ENCODE assay signal across 8 cellular contexts in the genomic region with DNA sequence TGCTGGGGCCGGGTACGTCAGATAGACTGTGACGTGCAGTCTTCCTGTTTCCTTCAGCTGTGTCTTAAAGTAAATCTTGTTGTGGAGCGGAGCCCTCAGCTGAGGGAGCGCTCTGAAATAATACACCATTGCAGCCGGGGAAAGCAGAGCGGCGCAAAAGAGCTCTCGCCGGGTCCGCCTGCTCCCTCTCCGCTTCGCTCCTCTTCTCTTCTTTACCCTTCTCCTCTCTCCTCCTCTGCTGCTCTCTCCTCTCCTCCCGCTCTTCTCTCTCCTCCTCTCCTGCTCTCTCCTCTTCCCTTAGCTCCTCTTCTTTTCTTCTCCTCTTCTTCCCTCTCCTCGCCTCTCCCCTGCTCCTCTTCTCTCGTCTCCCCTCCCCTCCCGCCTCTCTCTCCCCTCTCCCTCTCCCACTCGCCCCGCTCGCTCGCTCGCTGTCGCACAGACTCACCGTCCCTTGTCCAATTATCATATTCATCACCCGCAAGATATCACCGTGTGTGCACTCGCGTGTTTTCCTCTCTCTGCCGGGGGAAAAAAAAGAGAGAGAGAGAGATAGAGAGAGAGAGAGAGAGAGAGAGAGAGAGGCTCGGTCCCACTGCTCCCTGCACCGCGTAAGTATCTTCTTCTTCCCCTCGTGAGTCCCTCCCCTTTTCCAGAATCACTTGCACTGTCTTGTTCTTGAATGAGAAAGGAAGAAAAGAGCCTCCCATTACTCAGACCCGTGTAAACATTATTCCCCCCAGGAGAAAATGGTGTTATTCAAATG. TPM values are rescaled to one million over a fixed set of nuclear protein-coding genes. Genes with fewer than 3 reads are reported as not detected.
A peak's percentile ranks its signal among the peaks of the same experiment; 100 is the strongest.
DNase-seq lines count a peak whose midpoint lies in the region; ATAC-seq and TF ChIP-seq lines count a peak whose summit lies in the region.

A gene with protein sequence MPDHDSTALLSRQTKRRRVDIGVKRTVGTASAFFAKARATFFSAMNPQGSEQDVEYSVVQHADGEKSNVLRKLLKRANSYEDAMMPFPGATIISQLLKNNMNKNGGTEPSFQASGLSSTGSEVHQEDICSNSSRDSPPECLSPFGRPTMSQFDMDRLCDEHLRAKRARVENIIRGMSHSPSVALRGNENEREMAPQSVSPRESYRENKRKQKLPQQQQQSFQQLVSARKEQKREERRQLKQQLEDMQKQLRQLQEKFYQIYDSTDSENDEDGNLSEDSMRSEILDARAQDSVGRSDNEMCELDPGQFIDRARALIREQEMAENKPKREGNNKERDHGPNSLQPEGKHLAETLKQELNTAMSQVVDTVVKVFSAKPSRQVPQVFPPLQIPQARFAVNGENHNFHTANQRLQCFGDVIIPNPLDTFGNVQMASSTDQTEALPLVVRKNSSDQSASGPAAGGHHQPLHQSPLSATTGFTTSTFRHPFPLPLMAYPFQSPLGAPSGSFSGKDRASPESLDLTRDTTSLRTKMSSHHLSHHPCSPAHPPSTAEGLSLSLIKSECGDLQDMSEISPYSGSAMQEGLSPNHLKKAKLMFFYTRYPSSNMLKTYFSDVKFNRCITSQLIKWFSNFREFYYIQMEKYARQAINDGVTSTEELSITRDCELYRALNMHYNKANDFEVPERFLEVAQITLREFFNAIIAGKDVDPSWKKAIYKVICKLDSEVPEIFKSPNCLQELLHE (plus strand): TSS at position 98 of the 763 bp plus-strand sequence. CDS start 8,563 bp downstream, outside the sequence.

- H3K9me3 ChIP-seq in muscle layer of duodenum (ENCODE audit: control insufficient read depth in 1 of 2, low read length in 2 of 2) = no peaks in the 10 kb centered on the region
- no peaks in the 10 kb centered on the region for H3K9me3 ChIP-seq in thoracic aorta

- no peaks in the 10 kb centered on the region for H3K36me3 ChIP-seq in muscle layer of duodenum (ENCODE audit: control insufficient read depth in 1 of 2, insufficient read depth in 2 of 2, low read length in 2 of 2)
- no peaks in the 10 kb centered on the region for H3K36me3 ChIP-seq in thoracic aorta

- DNase-seq in NCI-H526 treated with DMSO at 0.1 percent for 48 hours (lab: John Stamatoyannopoulos, UW) (peak; percentile 71), fibroblast of pulmonary artery (ENCODE audit: low read depth) (peak; percentile 92), thoracic aorta (ENCODE audit: low spot score) (no peak)
- peak; percentile 5 for DNase-seq in activated effector memory CD4-positive, alpha-beta T cell treated with Interleukin-2 at 50 U/mL for 16 hours

- H3K27ac ChIP-seq in C4-2B (no peak within 1 kb of the TSS), muscle layer of duodenum (ENCODE audit: low read length) (peak within 1 kb of the TSS; percentile 61), thoracic aorta (peak within 1 kb of the TSS; percentile 34 to 53)

- peaks cover 47% of the 10 kb centered on the region for H3K27me3 ChIP-seq in muscle layer of duodenum (ENCODE audit: low read depth, low read length)
- peaks cover 23% of the 10 kb centered on the region for H3K27me3 ChIP-seq in thoracic aorta (replicated peaks; ENCODE audit: insufficient read depth)

- H3K4me3 ChIP-seq in fibroblast of pulmonary artery (replicated peaks; ENCODE audit: low read depth, low read length) (peak within 1 kb of the TSS; percentile 64), muscle layer of duodenum (ENCODE audit: low read depth in 1 of 2, low read length in 2 of 2) (peak within 1 kb of the TSS; percentile 67 to 87), thoracic aorta (peak within 1 kb of the TSS; percentile 78)

- TF ChIP-seq CTCF in C4-2B (conservative IDR thresholded peaks at IDR 0.05) (peak; percentile 29), fibroblast of pulmonary artery (IDR thresholded peaks at IDR 0.05; ENCODE audit: low read length, missing control alignments) (peak; percentile 6), thoracic aorta (IDR thresholded peaks at IDR 0.05) (no peak)

- H3K4me1 ChIP-seq in muscle layer of duodenum (ENCODE audit: control insufficient read depth in 1 of 2, insufficient read depth in 2 of 2, low read length in 2 of 2) (peaks cover 3 to 37% of the 10 kb centered on the region in 2 donors), thoracic aorta (ENCODE audit: control insufficient read depth in 1 of 2, low read depth in 2 of 2) (peaks cover 13 to 43% of the 10 kb centered on the region in 2 donors)

- ATAC-seq in GM19372 (IDR thresholded peaks at IDR 0.05; ENCODE audit: low read depth, unreplicated experiment) (peak; percentile 86), HG03460 (IDR thresholded peaks at IDR 0.05; ENCODE audit: unreplicated experiment) (peak; percentile 59), thoracic aorta (ENCODE audit: insufficient number of reproducible peaks, low FRiP score, low read depth) (peak; percentile 67)

RNA-seq across cellular contexts. Expression of the gene that starts here (rescaled TPM):
- total RNA-seq in thoracic aorta = 1 to 10 TPM in 1 of 2 donors, under 1 TPM in 1; 0.21 to 4.3 TPM
